1 cellular context compared by ENCODE assay signal in genomic region chr2:212364586-212364985, GRCh38.
TF ChIP-seq lines count a peak whose summit lies in the region.

No MANE protein-coding gene starts in this region.

TF ChIP-seq in HepG2, 621 proteins besides CTCF, POLR2A, EP300 and RAD21 (continued from another document):
- TF ChIP-seq, protein P1, sequence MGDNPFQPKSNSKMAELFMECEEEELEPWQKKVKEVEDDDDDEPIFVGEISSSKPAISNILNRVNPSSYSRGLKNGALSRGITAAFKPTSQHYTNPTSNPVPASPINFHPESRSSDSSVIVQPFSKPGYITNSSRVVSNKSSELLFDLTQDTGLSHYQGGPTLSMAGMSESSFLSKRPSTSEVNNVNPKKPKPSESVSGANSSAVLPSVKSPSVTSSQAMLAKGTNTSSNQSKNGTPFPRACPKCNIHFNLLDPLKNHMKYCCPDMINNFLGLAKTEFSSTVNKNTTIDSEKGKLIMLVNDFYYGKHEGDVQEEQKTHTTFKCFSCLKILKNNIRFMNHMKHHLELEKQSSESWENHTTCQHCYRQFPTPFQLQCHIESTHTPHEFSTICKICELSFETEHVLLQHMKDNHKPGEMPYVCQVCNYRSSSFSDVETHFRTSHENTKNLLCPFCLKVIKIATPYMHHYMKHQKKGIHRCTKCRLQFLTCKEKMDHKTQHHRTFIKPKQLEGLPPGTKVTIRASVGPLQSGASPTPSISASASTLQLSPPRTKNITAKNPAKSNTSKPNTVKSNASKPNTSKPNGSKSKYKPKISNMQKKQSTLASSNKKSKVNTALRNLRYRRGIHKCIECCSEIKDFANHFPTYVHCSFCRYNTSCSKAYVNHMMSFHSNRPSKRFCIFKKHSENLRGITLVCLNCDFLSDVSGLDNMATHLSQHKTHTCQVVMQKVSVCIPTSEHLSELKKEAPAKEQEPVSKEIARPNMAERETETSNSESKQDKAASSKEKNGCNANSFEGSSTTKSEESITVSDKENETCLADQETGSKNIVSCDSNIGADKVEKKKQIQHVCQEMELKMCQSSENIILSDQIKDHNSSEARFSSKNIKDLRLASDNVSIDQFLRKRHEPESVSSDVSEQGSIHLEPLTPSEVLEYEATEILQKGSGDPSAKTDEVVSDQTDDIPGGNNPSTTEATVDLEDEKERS (CRISPR knock-in tag; IDR thresholded peaks at IDR 0.05) = no peak
- TF ChIP-seq SPEN (CRISPR knock-in tag; IDR thresholded peaks at IDR 0.05; ENCODE audit: low read depth) (no peak), ZFY (CRISPR knock-in tag; IDR thresholded peaks at IDR 0.05) (no peak), BRF2 (CRISPR knock-in tag; IDR thresholded peaks at IDR 0.05) (no peak), THRA (CRISPR knock-in tag; IDR thresholded peaks at IDR 0.05; ENCODE audit: borderline replicate concordance) (no peak), PITX1 (CRISPR knock-in tag; IDR thresholded peaks at IDR 0.05) (no peak), TCF7L2 (IDR thresholded peaks at IDR 0.05; ENCODE audit: low read depth, low read length) (no peak), ZNF749 (CRISPR knock-in tag; IDR thresholded peaks at IDR 0.05; ENCODE audit: borderline replicate concordance) (no peak), FUBP1 (CRISPR knock-in tag; IDR thresholded peaks at IDR 0.05; ENCODE audit: borderline replicate concordance) (no peak), SMARCE1 (IDR thresholded peaks at IDR 0.05; ENCODE audit: borderline replicate concordance) (no peak), NR0B2 (CRISPR knock-in tag; IDR thresholded peaks at IDR 0.05) (no peak), HOXA9 (CRISPR knock-in tag; IDR thresholded peaks at IDR 0.05; ENCODE audit: borderline replicate concordance) (no peak), ZBTB38 (CRISPR knock-in tag; IDR thresholded peaks at IDR 0.05) (no peak), ELF3 (CRISPR knock-in tag; IDR thresholded peaks at IDR 0.05) (no peak)
- TF ChIP-seq, protein P2, sequence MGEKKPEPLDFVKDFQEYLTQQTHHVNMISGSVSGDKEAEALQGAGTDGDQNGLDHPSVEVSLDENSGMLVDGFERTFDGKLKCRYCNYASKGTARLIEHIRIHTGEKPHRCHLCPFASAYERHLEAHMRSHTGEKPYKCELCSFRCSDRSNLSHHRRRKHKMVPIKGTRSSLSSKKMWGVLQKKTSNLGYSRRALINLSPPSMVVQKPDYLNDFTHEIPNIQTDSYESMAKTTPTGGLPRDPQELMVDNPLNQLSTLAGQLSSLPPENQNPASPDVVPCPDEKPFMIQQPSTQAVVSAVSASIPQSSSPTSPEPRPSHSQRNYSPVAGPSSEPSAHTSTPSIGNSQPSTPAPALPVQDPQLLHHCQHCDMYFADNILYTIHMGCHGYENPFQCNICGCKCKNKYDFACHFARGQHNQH (CRISPR knock-in tag; IDR thresholded peaks at IDR 0.05) = no peak
